32 cellular contexts compared by ENCODE assay signal in genomic region chr1:95396557-95396956, GRCh38.
"Had no signal": no experiment of that assay in that cellular context is flagged by ENCODE, and none has a peak within 500 bp of the region (broad histone marks: within the 10 kb centered on the region; RNA-seq: fewer than 3 reads in every experiment).

No MANE protein-coding gene starts in this region.

- H3K9me3 Mint-ChIP-seq: activated CD4-positive, alpha-beta T cell treated with anti-CD3 and anti-CD28 coated beads, Interleukin-2, amount 10 ng/mL, durations not matched to agents 24 days and 14 days; activated CD8-positive, alpha-beta T cell treated with anti-CD3 and anti-CD28 coated beads for 36 hours; activated naive CD8-positive, alpha-beta T cell treated with anti-CD3 and anti-CD28 coated beads for 36 hours; activated T-helper 17 cell treated with anti-CD3 and anti-CD28 coated beads, Interleukin-2, amount 50 U/mL, for 72 hours had no signal

- H3K4me1 Mint-ChIP-seq: activated CD4-positive, alpha-beta T cell treated with anti-CD3 and anti-CD28 coated beads, Interleukin-2, amount 10 ng/mL, durations not matched to agents 24 days and 14 days; activated naive CD8-positive, alpha-beta T cell treated with anti-CD3 and anti-CD28 coated beads for 36 hours; activated T-helper 17 cell treated with anti-CD3 and anti-CD28 coated beads, Interleukin-2, amount 50 U/mL, for 72 hours; central memory CD8-positive, alpha-beta T cell had no signal

- H3K4me3 ChIP-seq: cardiac muscle cell, colonic mucosa, Peyer's patch had no signal

- H3K4me1 ChIP-seq: colonic mucosa, Peyer's patch had no signal

- H3K4me2 ChIP-seq: KMS-11 had no signal

- H3K4me3 Mint-ChIP-seq: activated CD4-positive, alpha-beta T cell treated with anti-CD3 and anti-CD28 coated beads, Interleukin-2, amount 10 ng/mL, durations not matched to agents 24 days and 14 days; activated CD8-positive, alpha-beta T cell treated with anti-CD3 and anti-CD28 coated beads for 36 hours; activated naive CD8-positive, alpha-beta T cell treated with anti-CD3 and anti-CD28 coated beads for 36 hours; activated T-cell treated with anti-CD3 and anti-CD28 coated beads, Interleukin-2, amount 50 U/mL, for 72 hours; activated T-helper 17 cell treated with anti-CD3 and anti-CD28 coated beads, Interleukin-2, amount 50 U/mL, for 72 hours; central memory CD8-positive, alpha-beta T cell had no signal

- H3K27ac Mint-ChIP-seq: activated CD4-positive, alpha-beta T cell treated with anti-CD3 and anti-CD28 coated beads, Interleukin-2, amount 10 ng/mL, durations not matched to agents 24 days and 14 days; activated CD8-positive, alpha-beta T cell treated with anti-CD3 and anti-CD28 coated beads for 36 hours; activated naive CD8-positive, alpha-beta T cell treated with anti-CD3 and anti-CD28 coated beads for 36 hours; activated T-cell treated with anti-CD3 and anti-CD28 coated beads, Interleukin-2, amount 50 U/mL, for 72 hours; activated T-helper 17 cell treated with anti-CD3 and anti-CD28 coated beads, Interleukin-2, amount 50 U/mL, for 72 hours had no signal

- H3K27ac ChIP-seq: cardiac muscle cell, colonic mucosa, KMS-11, Peyer's patch, RWPE1 had no signal

- H3K36me3 ChIP-seq: cardiac muscle cell, colonic mucosa, Peyer's patch had no signal

- H3K27me3 ChIP-seq: cardiac muscle cell, colonic mucosa, Peyer's patch had no signal

- DNase-seq: activated CD4-positive, alpha-beta T cell treated with anti-CD3 and anti-CD28 coated beads, Interleukin-2, amount 10 ng/mL, durations not matched to agents 24 days and 14 days; activated CD4-positive, alpha-beta T cell treated with anti-CD3 and anti-CD28 coated beads, Interleukin-2, amount 50 U/mL, for 4 hours; activated CD8-positive, alpha-beta T cell treated with anti-CD3 and anti-CD28 coated beads for 36 hours; activated effector memory CD4-positive, alpha-beta T cell treated with anti-CD3 and anti-CD28 coated beads, Interleukin-2, amount 50 U/mL, for 16 hours; activated naive CD4-positive, alpha-beta T cell; activated naive CD4-positive, alpha-beta T cell treated with anti-CD3 and anti-CD28 coated beads, Interleukin-2, amount 50 U/mL, for 16 hours; activated naive CD8-positive, alpha-beta T cell treated with anti-CD3 and anti-CD28 coated beads for 36 hours; activated T-cell treated with anti-CD3 and anti-CD28 coated beads, Interleukin-2, amount 50 U/mL, for 1 hour; activated T-cell treated with anti-CD3 and anti-CD28 coated beads, Interleukin-2, amount 50 U/mL, for 72 hours; amniotic stem cell; aorta; colonic mucosa; MM.1S; MV-4-11; NCI-H1092; NCI-H1436 treated with DMSO at 0.1 percent for 48 hours; NCI-H187 treated with DMSO at 0.1 percent for 48 hours; NCI-H2081 treated with DMSO at 0.1 percent for 48 hours; NCI-H524 treated with DMSO at 0.1 percent for 48 hours; PC-3; Peyer's patch; SIG-M5; SW 1271; T-helper 1 cell; T-helper 2 cell; T-helper 9 cell had no signal

- H3K9me3 ChIP-seq: colonic mucosa, Peyer's patch had no signal

- H3K36me3 Mint-ChIP-seq: activated naive CD8-positive, alpha-beta T cell treated with anti-CD3 and anti-CD28 coated beads for 36 hours had no signal

- H3K27me3 Mint-ChIP-seq: activated CD4-positive, alpha-beta T cell treated with anti-CD3 and anti-CD28 coated beads, Interleukin-2, amount 10 ng/mL, durations not matched to agents 24 days and 14 days; activated T-helper 17 cell treated with anti-CD3 and anti-CD28 coated beads, Interleukin-2, amount 50 U/mL, for 72 hours; central memory CD8-positive, alpha-beta T cell had no signal

- ATAC-seq: activated CD8-positive, alpha-beta T cell treated with anti-CD3 and anti-CD28 coated beads for 36 hours; activated T-cell treated with anti-CD3 and anti-CD28 coated beads, Interleukin-2, amount 50 U/mL, for 72 hours; activated T-helper 17 cell treated with anti-CD3 and anti-CD28 coated beads, Interleukin-2, amount 50 U/mL, for 72 hours; PC-3; Right ventricle myocardium inferior had no signal
